In genomic region chr6:3231213-3232016, GRCh38 we compare ENCODE assay signal across 8 cellular contexts. TPM values are rescaled to one million over a fixed set of nuclear protein-coding genes. Genes with fewer than 3 reads are reported as not detected.
DNase-seq lines count a peak whose midpoint lies in the region; ATAC-seq and TF ChIP-seq lines count a peak whose summit lies in the region.

No MANE protein-coding gene starts in this region.

- no peaks in the 10 kb centered on the region for H3K36me3 ChIP-seq in liver (ENCODE audit: control insufficient read depth in 4 of 4, insufficient read depth in 3 of 4, low read depth in 1 of 4, low read length in 3 of 4)
- no peaks in the 10 kb centered on the region for H3K36me3 ChIP-seq in stomach smooth muscle (ENCODE audit: control insufficient read depth in 2 of 2, insufficient read depth in 2 of 2, low read length in 2 of 2)

- DNase-seq in activated naive CD4-positive, alpha-beta T cell treated with anti-CD3 and anti-CD28 coated beads, Interleukin-2, amount 10 ng/mL, durations not matched to agents 7 days and 5 days, result no peak
- DNase-seq in NCI-H774 (lab: John Stamatoyannopoulos, UW) (peak; percentile 74), dermis blood vessel endothelial cell (peak; percentile 65)

- no peaks in the 10 kb centered on the region for H3K9me3 ChIP-seq in liver (ENCODE audit: control insufficient read depth in 4 of 4, low read length in 3 of 4)
- no peaks in the 10 kb centered on the region for H3K9me3 ChIP-seq in stomach smooth muscle (ENCODE audit: control insufficient read depth in 2 of 2, low read length in 2 of 2)

- H3K4me3 ChIP-seq in liver (ENCODE audit: low read depth in 1 of 3, low read length in 3 of 3), result peak overlapping the region; percentile 73 to 81 (median 76)
- H3K4me3 ChIP-seq in stomach smooth muscle (ENCODE audit: low read length in 2 of 2), result peak overlapping the region; percentile 87 to 92

- CTCF ChIA-PET in activated naive CD4-positive, alpha-beta T cell treated with anti-CD3 and anti-CD28 coated beads, Interleukin-2, amount 10 ng/mL, durations not matched to agents 7 days and 5 days (lab: Charles Lee), result interaction anchor here (1.2 to 1.5 kb wide), 2 partner anchors 19 to 23 kb away, joined by 3 to 7 read pairs; no protein-coding TSS in a partner anchor

- no peak for ATAC-seq in GM18858 (IDR thresholded peaks at IDR 0.05; ENCODE audit: unreplicated experiment)
- ATAC-seq in GM21423 (IDR thresholded peaks at IDR 0.05; ENCODE audit: unreplicated experiment), result no peak

- H3K9ac ChIP-seq in liver (ENCODE audit: low read depth in 1 of 2, low read length in 2 of 2) (peak overlapping the region in 1 of 2 donors; percentile 22), stomach smooth muscle (ENCODE audit: low read length in 2 of 2) (peak overlapping the region; percentile 78 to 79)

- H3K27me3 Mint-ChIP-seq in activated naive CD4-positive, alpha-beta T cell treated with anti-CD3 and anti-CD28 coated beads, Interleukin-2, amount 50 U/mL, for 24 hours, result peaks cover 67% of the 10 kb centered on the region
- peaks cover 99% of the 10 kb centered on the region for H3K27me3 Mint-ChIP-seq in activated naive CD4-positive, alpha-beta T cell treated with anti-CD3 and anti-CD28 coated beads, Interleukin-2, amount 10 ng/mL, durations not matched to agents 7 days and 5 days

- H3K36me3 Mint-ChIP-seq in activated naive CD4-positive, alpha-beta T cell treated with anti-CD3 and anti-CD28 coated beads, Interleukin-2, amount 50 U/mL, for 24 hours, result no peaks in the 10 kb centered on the region
- peaks cover 3% of the 10 kb centered on the region for H3K36me3 Mint-ChIP-seq in activated naive CD4-positive, alpha-beta T cell treated with anti-CD3 and anti-CD28 coated beads, Interleukin-2, amount 10 ng/mL, durations not matched to agents 7 days and 5 days

- no peaks in the 10 kb centered on the region for H3K9me3 Mint-ChIP-seq in activated naive CD4-positive, alpha-beta T cell treated with anti-CD3 and anti-CD28 coated beads, Interleukin-2, amount 50 U/mL, for 24 hours
- H3K9me3 Mint-ChIP-seq in activated naive CD4-positive, alpha-beta T cell treated with anti-CD3 and anti-CD28 coated beads, Interleukin-2, amount 10 ng/mL, durations not matched to agents 7 days and 5 days, result no peaks in the 10 kb centered on the region

- no peak for TF ChIP-seq CTCF in liver (IDR thresholded peaks at IDR 0.05; ENCODE audit: low read depth, low read length, missing input control)

- peaks cover 47% of the 10 kb centered on the region for H3K4me1 Mint-ChIP-seq in activated naive CD4-positive, alpha-beta T cell treated with anti-CD3 and anti-CD28 coated beads, Interleukin-2, amount 50 U/mL, for 24 hours
- peaks cover 49% of the 10 kb centered on the region for H3K4me1 Mint-ChIP-seq in activated naive CD4-positive, alpha-beta T cell treated with anti-CD3 and anti-CD28 coated beads, Interleukin-2, amount 10 ng/mL, durations not matched to agents 7 days and 5 days

- no peak overlapping the region for H3K27ac Mint-ChIP-seq in activated naive CD4-positive, alpha-beta T cell treated with anti-CD3 and anti-CD28 coated beads, Interleukin-2, amount 50 U/mL, for 24 hours
- H3K27ac Mint-ChIP-seq in activated naive CD4-positive, alpha-beta T cell treated with anti-CD3 and anti-CD28 coated beads, Interleukin-2, amount 10 ng/mL, durations not matched to agents 7 days and 5 days, result no peak overlapping the region

- 1% methylated on average over 50 of the region's 50 CpGs for WGBS in liver

- peak; percentile 39 to 48 for TF ChIP-seq RAD21 in liver (IDR thresholded peaks at IDR 0.05)

- peaks cover 18 to 46% (median 34%) of the 10 kb centered on the region in 4 donors for H3K4me1 ChIP-seq in liver (ENCODE audit: control insufficient read depth in 4 of 4, insufficient read depth in 4 of 4, low read length in 3 of 4)
- H3K4me1 ChIP-seq in stomach smooth muscle (ENCODE audit: control insufficient read depth, insufficient read depth, low read length), result peaks cover 47% of the 10 kb centered on the region

- H3K4me3 Mint-ChIP-seq in activated naive CD4-positive, alpha-beta T cell treated with anti-CD3 and anti-CD28 coated beads, Interleukin-2, amount 50 U/mL, for 24 hours, result peak overlapping the region; percentile 78
- no peak overlapping the region for H3K4me3 Mint-ChIP-seq in activated naive CD4-positive, alpha-beta T cell treated with anti-CD3 and anti-CD28 coated beads, Interleukin-2, amount 10 ng/mL, durations not matched to agents 7 days and 5 days

- H3K27ac ChIP-seq in liver (ENCODE audit: low read depth in 1 of 2, low read length in 2 of 2), result no peak overlapping the region
- peak overlapping the region; percentile 53 for H3K27ac ChIP-seq in stomach smooth muscle (ENCODE audit: low read length)

- H3K27me3 ChIP-seq in liver (ENCODE audit: control insufficient read depth in 4 of 4, insufficient read depth in 4 of 4, low read length in 3 of 4) (peaks cover 0 to 8% (median 4%) of the 10 kb centered on the region in 4 donors), stomach smooth muscle (ENCODE audit: control insufficient read depth in 1 of 2, insufficient read depth in 2 of 2, low read length in 2 of 2) (peaks cover 45 to 46% of the 10 kb centered on the region in 2 donors)

TF ChIP-seq in liver, 16 proteins besides CTCF, POLR2A, EP300 and RAD21:
- TF ChIP-seq HNF4A (conservative IDR thresholded peaks at IDR 0.05) (peak; percentile 29 to 39), EGR1 (IDR thresholded peaks at IDR 0.05; ENCODE audit: low read depth in 2 of 2) (no peak), ZBTB33 (IDR thresholded peaks at IDR 0.05) (no peak), JUND (IDR thresholded peaks at IDR 0.05) (peak in 1 of 2 donors; percentile 5), GABPA (IDR thresholded peaks at IDR 0.05 in 1 of 2, conservative IDR thresholded peaks at IDR 0.05 in 1 of 2) (no peak), TAF1 (conservative IDR thresholded peaks at IDR 0.05) (peak; percentile 50), RXRA (IDR thresholded peaks at IDR 0.05) (peak; percentile 28), SP1 (IDR thresholded peaks at IDR 0.05) (peak; percentile 38), REST (IDR thresholded peaks at IDR 0.05) (peak; percentile 43), FOXA1 (IDR thresholded peaks at IDR 0.05) (no peak), YY1 (IDR thresholded peaks at IDR 0.05) (peak; percentile 97), NR2F2 (IDR thresholded peaks at IDR 0.05) (no peak), FOXA2 (IDR thresholded peaks at IDR 0.05) (no peak), HNF4G (IDR thresholded peaks at IDR 0.05) (no peak)
- TF ChIP-seq, protein P1, sequence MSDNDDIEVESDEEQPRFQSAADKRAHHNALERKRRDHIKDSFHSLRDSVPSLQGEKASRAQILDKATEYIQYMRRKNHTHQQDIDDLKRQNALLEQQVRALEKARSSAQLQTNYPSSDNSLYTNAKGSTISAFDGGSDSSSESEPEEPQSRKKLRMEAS (IDR thresholded peaks at IDR 0.05), result no peak
- TF ChIP-seq, protein P2, sequence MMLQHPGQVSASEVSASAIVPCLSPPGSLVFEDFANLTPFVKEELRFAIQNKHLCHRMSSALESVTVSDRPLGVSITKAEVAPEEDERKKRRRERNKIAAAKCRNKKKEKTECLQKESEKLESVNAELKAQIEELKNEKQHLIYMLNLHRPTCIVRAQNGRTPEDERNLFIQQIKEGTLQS (IDR thresholded peaks at IDR 0.05), result no peak

RNA-seq across cellular contexts. Expression of gene TUBB2B, which starts 4.0 kb away (rescaled TPM):
- total RNA-seq in dermis blood vessel endothelial cell, result 6.7 and 9.7 TPM in 2 replicates
- 1 to 10 TPM; 2.1 to 4.6 TPM for total RNA-seq in liver
- polyA plus RNA-seq in liver, result 1 to 10 TPM in 1 of 2 donors, under 1 TPM in 1; 0.22 to 4.3 TPM

RNA-seq across cellular contexts. Expression of gene PSMG4, which starts 27.3 kb away (rescaled TPM):
- total RNA-seq in dermis blood vessel endothelial cell (31.8 and 33.5 TPM in 2 replicates), liver (10 to 100 TPM; 10.7 to 12.0 TPM)
- polyA plus RNA-seq in liver, result 10 to 100 TPM; 18.1 to 28.5 TPM
